8 cellular contexts compared by ENCODE assay signal in genomic region chr19:58520257-58520599, GRCh38. TPM values are rescaled to one million over a fixed set of nuclear protein-coding genes. Genes with fewer than 3 reads are reported as not detected.
DNase-seq lines count a peak whose midpoint lies in the region; ATAC-seq and TF ChIP-seq lines count a peak whose summit lies in the region.

No MANE protein-coding gene starts in this region.

- H3K36me3 ChIP-seq in GM23338 (ENCODE audit: insufficient read depth): no peaks in the 10 kb centered on the region

- peaks cover 8% of the 10 kb centered on the region; the same call in 1 of the 2 replicates for H3K79me2 ChIP-seq in GM23338 (replicated peaks; ENCODE audit: insufficient read depth)

- H4K20me1 ChIP-seq in GM23338 (replicated peaks; ENCODE audit: insufficient read depth): no peaks in the 10 kb centered on the region

- H3K9me3 Mint-ChIP-seq in GM23338 (no peaks in the 10 kb centered on the region; the same call in 2 of the 3 replicates), WTC11 (no peaks in the 10 kb centered on the region), glutamatergic neuron (ENCODE audit: unreplicated experiment) (peaks cover 15% of the 10 kb centered on the region)

- H3K27ac ChIP-seq in GM23338 (ENCODE audit: low read depth): peak overlapping the region; percentile 97

- H3K27ac Mint-ChIP-seq in GM23338 (peak overlapping the region; percentile 98), WTC11 (peak overlapping the region; percentile 99), glutamatergic neuron (ENCODE audit: unreplicated experiment) (peak overlapping the region; percentile 100)

- TF ChIP-seq CTCF in GM23338 (conservative IDR thresholded peaks at IDR 0.05; ENCODE audit: low read depth in 2 of 2): no peak
- no peak for TF ChIP-seq CTCF in WTC11 (IDR thresholded peaks at IDR 0.05)
- TF ChIP-seq CTCF in glutamatergic neuron (IDR thresholded peaks at IDR 0.05; ENCODE audit: partially characterized antibody, unreplicated experiment): no peak

- peaks cover 35% of the 10 kb centered on the region for H3K27me3 Mint-ChIP-seq in GM23338 (ENCODE audit: insufficient read depth, low read depth, poor library complexity)
- no peaks in the 10 kb centered on the region for H3K27me3 Mint-ChIP-seq in WTC11 (ENCODE audit: low read depth)
- peaks cover 29% of the 10 kb centered on the region for H3K27me3 Mint-ChIP-seq in glutamatergic neuron (ENCODE audit: unreplicated experiment)

- H3F3A ChIP-seq in GM23338 (replicated peaks; ENCODE audit: low read depth): peaks cover 28% of the 10 kb centered on the region

- ATAC-seq in GM23338 (no peak), WTC11 (no peak), GM18498 (IDR thresholded peaks at IDR 0.05; ENCODE audit: unreplicated experiment) (no peak), GM18858 (IDR thresholded peaks at IDR 0.05; ENCODE audit: unreplicated experiment) (no peak)

- H3K9me2 ChIP-seq in GM23338 (ENCODE audit: insufficient read depth): no peaks in the 10 kb centered on the region

- peaks cover 32% of the 10 kb centered on the region for H3K4me1 ChIP-seq in GM23338 (ENCODE audit: insufficient read depth)

- POLR2A ChIA-PET in WTC11 (lab: Charles Lee) (interaction anchor here (0.6 to 3.3 kb wide), 15 partner anchors 9 to 61 kb away, joined by 3 to 34 read pairs (median 6); partner anchors contain the start of genes CHMP2A, TRIM28 and ZNF446), HEK293T (lab: Yijun Ruan, JAX) (interaction anchor here (0.5 to 7.8 kb wide), 33 partner anchors 9 to 839 kb away, joined by 3 to 96 read pairs (median 5); partner anchors contain the start of genes CHMP2A, TRIM28, UBE2M and ZNF274)

- H3K36me3 Mint-ChIP-seq in GM23338 (ENCODE audit: low read depth) (peaks cover 16% of the 10 kb centered on the region), WTC11 (peaks cover 5% of the 10 kb centered on the region), glutamatergic neuron (ENCODE audit: unreplicated experiment) (no peaks in the 10 kb centered on the region)

- CTCF ChIA-PET in WTC11 (lab: Charles Lee): interaction anchor here (0.9 to 6.5 kb wide), 23 partner anchors 8 to 191 kb away, joined by 3 to 60 read pairs (median 8); partner anchors contain the start of genes CHMP2A, RNF225, TRIM28 and UBE2M
- CTCF ChIA-PET in HEK293T (lab: Yijun Ruan, JAX): interaction anchor here (0.8 to 2.1 kb wide), 7 partner anchors 8 to 117 kb away, joined by 3 to 9 read pairs (median 5); partner anchors contain the start of genes CHMP2A and TRIM28

- peak overlapping the region; percentile 93; the same call in 1 of the 2 replicates for H2AFZ ChIP-seq in GM23338

- H3K4me3 Mint-ChIP-seq in GM23338 (peak overlapping the region; percentile 86), WTC11 (peak overlapping the region; percentile 97), glutamatergic neuron (ENCODE audit: unreplicated experiment) (peak overlapping the region; percentile 100)

- H3K27me3 ChIP-seq in GM23338 (ENCODE audit: insufficient read depth): no peaks in the 10 kb centered on the region

- peaks cover 46% of the 10 kb centered on the region for H3K4me1 Mint-ChIP-seq in GM23338
- H3K4me1 Mint-ChIP-seq in WTC11: peaks cover 47% of the 10 kb centered on the region
- peaks cover 19% of the 10 kb centered on the region for H3K4me1 Mint-ChIP-seq in glutamatergic neuron (ENCODE audit: low read depth, unreplicated experiment)

- DNase-seq in GM23338 (ENCODE audit: low spot score): no peak
- DNase-seq in WTC11 (ENCODE audit: low spot score): no peak
- no peak for DNase-seq in glutamatergic neuron
- no peak for DNase-seq in skeletal muscle cell (ENCODE audit: low read depth)
- DNase-seq in nucleus accumbens (lab: John Stamatoyannopoulos, UW): no peak
- no peak for DNase-seq in HEK293T (ENCODE audit: extremely low spot score)

- peak overlapping the region; percentile 85 for H3K4me2 ChIP-seq in GM23338

- peak overlapping the region; percentile 94 for H3K4me3 ChIP-seq in GM23338
- H3K4me3 ChIP-seq in skeletal muscle cell (ENCODE audit: low read depth, low read length): peak overlapping the region; percentile 84

TF ChIP-seq in GM23338, 12 proteins besides CTCF, POLR2A, EP300 and RAD21:
- TF ChIP-seq EZH2 (IDR thresholded peaks at IDR 0.05; ENCODE audit: low read depth, unreplicated experiment): no peak

TF ChIP-seq in WTC11, 78 proteins besides CTCF, POLR2A, EP300 and RAD21 (continues in another document):
- TF ChIP-seq, protein P1, sequence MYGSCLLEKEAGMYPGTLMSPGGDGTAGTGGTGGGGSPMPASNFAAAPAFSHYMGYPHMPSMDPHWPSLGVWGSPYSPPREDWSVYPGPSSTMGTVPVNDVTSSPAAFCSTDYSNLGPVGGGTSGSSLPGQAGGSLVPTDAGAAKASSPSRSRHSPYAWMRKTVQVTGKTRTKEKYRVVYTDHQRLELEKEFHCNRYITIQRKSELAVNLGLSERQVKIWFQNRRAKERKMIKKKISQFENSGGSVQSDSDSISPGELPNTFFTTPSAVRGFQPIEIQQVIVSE (CRISPR knock-in tag; IDR thresholded peaks at IDR 0.05; ENCODE audit: borderline replicate concordance): no peak
- TF ChIP-seq ELF4 (CRISPR knock-in tag; IDR thresholded peaks at IDR 0.05; ENCODE audit: low read depth) (no peak), USF2 (CRISPR knock-in tag; IDR thresholded peaks at IDR 0.05) (no peak), PRRX2 (CRISPR knock-in tag; IDR thresholded peaks at IDR 0.05) (no peak), ATF1 (CRISPR knock-in tag; IDR thresholded peaks at IDR 0.05) (no peak), TCF7 (CRISPR knock-in tag; IDR thresholded peaks at IDR 0.05; ENCODE audit: low read depth) (no peak), ZNF138 (CRISPR knock-in tag; conservative IDR thresholded peaks at IDR 0.05) (no peak), GTF2I (CRISPR knock-in tag; conservative IDR thresholded peaks at IDR 0.05) (no peak), ZNF232 (CRISPR knock-in tag; IDR thresholded peaks at IDR 0.05) (no peak), RORB (CRISPR knock-in tag; IDR thresholded peaks at IDR 0.05) (no peak), ESRRA (CRISPR knock-in tag; IDR thresholded peaks at IDR 0.05; ENCODE audit: borderline replicate concordance) (no peak), MYBL2 (CRISPR knock-in tag; IDR thresholded peaks at IDR 0.05) (no peak)

TF ChIP-seq in HEK293T, 16 proteins besides CTCF, POLR2A, EP300 and RAD21:
- TF ChIP-seq SUZ12 (IDR thresholded peaks at IDR 0.05): no peak
- TF ChIP-seq HDGF (IDR thresholded peaks at IDR 0.05; ENCODE audit: borderline replicate concordance): no peak
- TF ChIP-seq ELF4 (IDR thresholded peaks at IDR 0.05): no peak
- TF ChIP-seq FOXK2 (IDR thresholded peaks at IDR 0.05): no peak
- no peak for TF ChIP-seq ZNF384 (IDR thresholded peaks at IDR 0.05)
- no peak for TF ChIP-seq BHLHE40 (IDR thresholded peaks at IDR 0.05; ENCODE audit: borderline replicate concordance)
- no peak for TF ChIP-seq CTBP1 (IDR thresholded peaks at IDR 0.05; ENCODE audit: borderline replicate concordance)
- TF ChIP-seq FOXM1 (IDR thresholded peaks at IDR 0.05; ENCODE audit: borderline replicate concordance): no peak
- TF ChIP-seq LEF1 (IDR thresholded peaks at IDR 0.05; ENCODE audit: borderline replicate concordance): no peak
- no peak for TF ChIP-seq NFRKB (IDR thresholded peaks at IDR 0.05)
- TF ChIP-seq FOXA1 (IDR thresholded peaks at IDR 0.05): no peak
- no peak for TF ChIP-seq ARNT (IDR thresholded peaks at IDR 0.05)
- no peak for TF ChIP-seq TARDBP (IDR thresholded peaks at IDR 0.05)
- no peak for TF ChIP-seq L3MBTL2 (conservative IDR thresholded peaks at IDR 0.05)

RNA-seq across cellular contexts. Expression of gene ZBTB45, which starts 0.6 kb away (rescaled TPM):
- total RNA-seq in GM23338 (2014; rRNA removed; shearing (Covaris generic)): 9.0 and 10.4 TPM in 2 replicates
- polyA plus RNA-seq in GM23338 (2016; fragmentation: Nextera tagmentation; extraction: Ambion mirVana): 8.5 and 9.5 TPM in 2 replicates
- total RNA-seq in WTC11 (2021) (17.0 to 19.7 TPM (median 18.0 TPM) in 3 replicates), glutamatergic neuron (ENCODE audit: unreplicated experiment) (27.2 TPM)

RNA-seq across cellular contexts. Expression of gene SLC27A5, which starts 8.4 kb away (rescaled TPM):
- total RNA-seq in GM23338 (2014; rRNA removed; shearing (Covaris generic)): 13.4 and 16.2 TPM in 2 replicates
- 35.5 and 37.7 TPM in 2 replicates for polyA plus RNA-seq in GM23338 (2016; fragmentation: Nextera tagmentation; extraction: Ambion mirVana)
- total RNA-seq in WTC11 (2021) (18.8 to 22.0 TPM (median 21.9 TPM) in 3 replicates), glutamatergic neuron (ENCODE audit: unreplicated experiment) (7.4 TPM)

RNA-seq across cellular contexts. Expression of gene TRIM28, which starts 23.6 kb away (rescaled TPM):
- total RNA-seq in GM23338 (2014; rRNA removed; shearing (Covaris generic)): 1,208 and 1,430 TPM in 2 replicates
- polyA plus RNA-seq in GM23338 (2016; fragmentation: Nextera tagmentation; extraction: Ambion mirVana): 920 and 1,022 TPM in 2 replicates
- total RNA-seq in WTC11 (2021) (1,095 to 1,221 TPM (median 1,108 TPM) in 3 replicates), glutamatergic neuron (ENCODE audit: unreplicated experiment) (361 TPM)

RNA-seq across cellular contexts. Expression of gene CHMP2A, which starts 34.7 kb away (rescaled TPM):
- total RNA-seq in GM23338 (2014; rRNA removed; shearing (Covaris generic)): 78.6 and 92.2 TPM in 2 replicates
- 143 and 145 TPM in 2 replicates for polyA plus RNA-seq in GM23338 (2016; fragmentation: Nextera tagmentation; extraction: Ambion mirVana)
- 109 to 126 TPM (median 119 TPM) in 3 replicates for total RNA-seq in WTC11 (2021)
- total RNA-seq in glutamatergic neuron (ENCODE audit: unreplicated experiment): 108 TPM

RNA-seq across cellular contexts. Expression of gene UBE2M, which starts 38.2 kb away (rescaled TPM):
- 43.7 and 64.5 TPM in 2 replicates for total RNA-seq in GM23338 (2014; rRNA removed; shearing (Covaris generic))
- 27.6 and 39.8 TPM in 2 replicates for polyA plus RNA-seq in GM23338 (2016; fragmentation: Nextera tagmentation; extraction: Ambion mirVana)
- total RNA-seq in WTC11 (2021): 93.7 to 105 TPM (median 97.1 TPM) in 3 replicates
- 118 TPM for total RNA-seq in glutamatergic neuron (ENCODE audit: unreplicated experiment)
